ENCODE assay signal across 14 cellular contexts in the genomic region with DNA sequence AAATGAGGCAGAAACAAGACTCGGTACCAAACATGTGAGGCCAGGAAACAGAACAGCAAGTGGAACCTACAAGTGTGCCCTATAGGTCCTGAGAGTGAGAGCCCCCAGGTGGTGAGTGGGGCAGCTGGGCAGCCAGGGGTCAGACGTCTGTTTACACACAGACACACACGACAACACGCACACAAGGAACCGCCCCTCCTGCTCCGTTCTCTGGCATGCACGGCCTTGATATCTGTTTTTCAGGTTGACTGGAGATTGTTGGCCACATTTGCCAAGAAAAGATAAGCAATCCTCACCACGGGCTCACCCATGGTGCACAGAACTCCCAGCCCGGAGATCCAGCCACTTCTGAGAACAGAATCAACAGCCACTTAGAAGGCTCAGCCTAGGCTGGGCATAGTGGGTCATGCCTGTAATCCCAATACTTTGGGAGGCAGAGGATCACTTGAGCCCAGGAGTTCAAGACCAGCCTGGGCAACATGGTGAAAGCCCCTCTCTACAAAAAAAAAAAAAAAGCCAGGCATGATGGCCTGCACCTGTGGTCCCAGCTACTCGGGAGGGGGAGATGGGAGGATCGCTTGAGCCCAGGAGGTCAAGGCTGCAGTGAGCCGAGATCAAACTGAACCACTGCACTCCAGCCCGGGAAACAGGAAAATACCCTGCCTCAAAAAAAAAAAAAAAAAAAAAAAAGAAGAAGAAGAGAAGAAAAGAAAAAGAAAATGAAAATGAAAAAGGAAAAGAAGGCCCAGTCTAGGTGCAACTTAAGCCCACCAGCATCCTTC. TPM values are rescaled to one million over a fixed set of nuclear protein-coding genes. Genes with fewer than 3 reads are reported as not detected.
DNase-seq lines count a peak whose midpoint lies in the region; ATAC-seq and TF ChIP-seq lines count a peak whose summit lies in the region.
"Had no signal": no experiment of that assay in that cellular context is flagged by ENCODE, and none has a peak within 500 bp of the region (broad histone marks: within the 10 kb centered on the region; RNA-seq: fewer than 3 reads in every experiment).

No MANE protein-coding gene starts in this region.

- peak overlapping the region; percentile 34 for H3K4me2 ChIP-seq in osteoblast (ENCODE audit: insufficient read depth, low read length)

- no peaks in the 10 kb centered on the region for H3K4me1 Mint-ChIP-seq in CD8-positive, alpha-beta memory T cell
- H3K4me1 Mint-ChIP-seq in endodermal cell (peaks cover 4% of the 10 kb centered on the region), T-cell (no peaks in the 10 kb centered on the region)
- peaks cover 2% of the 10 kb centered on the region for H3K4me1 Mint-ChIP-seq in activated CD4-positive, alpha-beta memory T cell treated with anti-CD3 and anti-CD28 coated beads, Interleukin-2, amount 10 ng/mL, durations not matched to agents 7 days and 5 days
- H3K4me1 Mint-ChIP-seq in activated T-cell treated with anti-CD3 and anti-CD28 coated beads, Interleukin-2, amount 50 U/mL, for 72 hours (ENCODE audit: low read depth): no peaks in the 10 kb centered on the region
- H3K4me1 Mint-ChIP-seq: activated CD4-positive, alpha-beta T cell treated with anti-CD3 and anti-CD28 coated beads for 36 hours had no signal

- TF ChIP-seq CTCF in endodermal cell (conservative IDR thresholded peaks at IDR 0.05): peak; percentile 18
- TF ChIP-seq CTCF in osteoblast (IDR thresholded peaks at IDR 0.05; ENCODE audit: extremely low read depth, low read depth, low read length): no peak

- H2AFZ ChIP-seq in osteoblast (ENCODE audit: low read length): peak overlapping the region; percentile 35

- no peak overlapping the region for H3K4me3 ChIP-seq in CD8-positive, alpha-beta memory T cell (ENCODE audit: low read length)
- no peak overlapping the region for H3K4me3 ChIP-seq in endodermal cell (ENCODE audit: low read length)
- no peak overlapping the region for H3K4me3 ChIP-seq in osteoblast (ENCODE audit: insufficient read depth, low read length)
- H3K4me3 ChIP-seq: cardiac muscle cell had no signal

- no peaks in the 10 kb centered on the region for H3K27me3 ChIP-seq in CD8-positive, alpha-beta memory T cell (ENCODE audit: insufficient read depth, low read length, poor library complexity, severe bottlenecking)
- H3K27me3 ChIP-seq in endodermal cell (ENCODE audit: control insufficient read depth, insufficient read depth, low read length, poor library complexity, severe bottlenecking): no peaks in the 10 kb centered on the region
- H3K27me3 ChIP-seq in osteoblast (ENCODE audit: insufficient read depth, low read length): peaks cover 9% of the 10 kb centered on the region
- H3K27me3 ChIP-seq: cardiac muscle cell had no signal

- H3K27ac Mint-ChIP-seq in CD8-positive, alpha-beta memory T cell: no peak overlapping the region
- H3K27ac Mint-ChIP-seq in endodermal cell (no peak overlapping the region), T-cell (no peak overlapping the region)
- H3K27ac Mint-ChIP-seq in activated CD4-positive, alpha-beta memory T cell treated with anti-CD3 and anti-CD28 coated beads, Interleukin-2, amount 10 ng/mL, durations not matched to agents 7 days and 5 days: no peak overlapping the region
- no peak overlapping the region for H3K27ac Mint-ChIP-seq in activated T-cell treated with anti-CD3 and anti-CD28 coated beads, Interleukin-2, amount 50 U/mL, for 72 hours
- H3K27ac Mint-ChIP-seq: activated CD4-positive, alpha-beta T cell treated with anti-CD3 and anti-CD28 coated beads for 36 hours; activated naive CD8-positive, alpha-beta T cell had no signal

- no peak overlapping the region for H3K4me3 Mint-ChIP-seq in CD8-positive, alpha-beta memory T cell
- H3K4me3 Mint-ChIP-seq in endodermal cell: no peak overlapping the region
- H3K4me3 Mint-ChIP-seq in activated CD4-positive, alpha-beta memory T cell treated with anti-CD3 and anti-CD28 coated beads, Interleukin-2, amount 10 ng/mL, durations not matched to agents 7 days and 5 days: no peak overlapping the region
- no peak overlapping the region for H3K4me3 Mint-ChIP-seq in T-cell
- no peak overlapping the region for H3K4me3 Mint-ChIP-seq in activated T-cell treated with anti-CD3 and anti-CD28 coated beads, Interleukin-2, amount 50 U/mL, for 72 hours
- H3K4me3 Mint-ChIP-seq: activated CD4-positive, alpha-beta T cell treated with anti-CD3 and anti-CD28 coated beads for 36 hours; activated naive CD8-positive, alpha-beta T cell had no signal

- no peak overlapping the region for H3K9ac ChIP-seq in endodermal cell (ENCODE audit: extremely low read depth, low read length, poor library complexity, severe bottlenecking)

- CTCF ChIA-PET in CD8-positive, alpha-beta memory T cell (lab: Charles Lee): no interaction called here
- CTCF ChIA-PET in activated CD4-positive, alpha-beta memory T cell treated with anti-CD3 and anti-CD28 coated beads, Interleukin-2, amount 10 ng/mL, durations not matched to agents 7 days and 5 days (lab: Charles Lee): no interaction called here
- CTCF ChIA-PET in T-cell (lab: Charles Lee): interaction anchor here in 1 of 2 donors (0.7 kb wide), 1 partner anchor 620 kb away, joined by 3 read pairs; no protein-coding TSS in a partner anchor

- peaks cover 14 to 42% of the 10 kb centered on the region in 2 donors for H3K27me3 Mint-ChIP-seq in CD8-positive, alpha-beta memory T cell
- peaks cover 2% of the 10 kb centered on the region for H3K27me3 Mint-ChIP-seq in endodermal cell (ENCODE audit: insufficient read depth)
- H3K27me3 Mint-ChIP-seq in activated CD4-positive, alpha-beta memory T cell treated with anti-CD3 and anti-CD28 coated beads, Interleukin-2, amount 10 ng/mL, durations not matched to agents 7 days and 5 days: peaks cover 12% of the 10 kb centered on the region
- peaks cover 14 to 16% of the 10 kb centered on the region in 2 donors for H3K27me3 Mint-ChIP-seq in T-cell
- H3K27me3 Mint-ChIP-seq in activated T-cell treated with anti-CD3 and anti-CD28 coated beads, Interleukin-2, amount 50 U/mL, for 72 hours (ENCODE audit: low read depth): peaks cover 7% of the 10 kb centered on the region

- H3K36me3 Mint-ChIP-seq in CD8-positive, alpha-beta memory T cell: no peaks in the 10 kb centered on the region
- no peaks in the 10 kb centered on the region for H3K36me3 Mint-ChIP-seq in endodermal cell (ENCODE audit: low read depth)
- H3K36me3 Mint-ChIP-seq in activated CD4-positive, alpha-beta memory T cell treated with anti-CD3 and anti-CD28 coated beads, Interleukin-2, amount 10 ng/mL, durations not matched to agents 7 days and 5 days (ENCODE audit: low read depth): no peaks in the 10 kb centered on the region
- H3K36me3 Mint-ChIP-seq in T-cell: no peaks in the 10 kb centered on the region
- no peaks in the 10 kb centered on the region for H3K36me3 Mint-ChIP-seq in activated T-cell treated with anti-CD3 and anti-CD28 coated beads, Interleukin-2, amount 50 U/mL, for 72 hours (ENCODE audit: insufficient read depth in 2 of 2)
- H3K36me3 Mint-ChIP-seq: activated naive CD8-positive, alpha-beta T cell had no signal

- no peak for ATAC-seq in T-cell (replicated peaks in 1 of 4)
- ATAC-seq in activated T-cell treated with anti-CD3 and anti-CD28 coated beads, Interleukin-2, amount 50 U/mL, for 72 hours (replicated peaks in 1 of 2): no peak
- ATAC-seq: activated CD4-positive, alpha-beta T cell treated with anti-CD3 and anti-CD28 coated beads for 36 hours had no signal

- in situ Hi-C loops in KBM-7 (cut with MboI; ENCODE audit: low pct_unique_long_range_greater_than_20kb, low sequenced_read_pairs): no loop called here

- no peak for DNase-seq in CD8-positive, alpha-beta memory T cell
- DNase-seq in KBM-7: peak; percentile 22
- DNase-seq in endodermal cell: no peak
- DNase-seq in osteoblast (ENCODE audit: insufficient read length, low spot score, missing footprints): no peak
- DNase-seq in activated CD4-positive, alpha-beta memory T cell treated with anti-CD3 and anti-CD28 coated beads, Interleukin-2, amount 10 ng/mL, durations not matched to agents 7 days and 5 days: no peak
- DNase-seq in T-cell: no peak
- DNase-seq in activated T-cell treated with anti-CD3 and anti-CD28 coated beads, Interleukin-2, amount 50 U/mL, for 72 hours: no peak
- DNase-seq in stimulated activated CD4-positive, alpha-beta T cell treated with anti-CD3 and anti-CD28 coated beads, Interleukin-2, amount 100 ng/mL, for 48 hours: no peak
- DNase-seq: activated CD4-positive, alpha-beta T cell treated with anti-CD3 and anti-CD28 coated beads for 36 hours; Calu3; foreskin melanocyte; NCI-H748 treated with DMSO at 0.1 percent for 48 hours had no signal

- 89 to 92% methylated on average over 7 to 12 of the region's 13 CpGs for WGBS in endodermal cell (ENCODE audit: insufficient coverage in 1 of 2, insufficient read length in 1 of 2), 2 experiments

- POLR2A ChIA-PET in CD8-positive, alpha-beta memory T cell (lab: Charles Lee): no interaction called here
- POLR2A ChIA-PET in activated CD4-positive, alpha-beta memory T cell treated with anti-CD3 and anti-CD28 coated beads, Interleukin-2, amount 10 ng/mL, durations not matched to agents 7 days and 5 days (lab: Charles Lee): no interaction called here
- POLR2A ChIA-PET in T-cell (lab: Charles Lee): no interaction called here

- H4K20me1 ChIP-seq in osteoblast (ENCODE audit: insufficient read depth, low read length): no peaks in the 10 kb centered on the region

- no peaks in the 10 kb centered on the region for H3K9me3 Mint-ChIP-seq in CD8-positive, alpha-beta memory T cell
- H3K9me3 Mint-ChIP-seq in endodermal cell (no peaks in the 10 kb centered on the region), T-cell (no peaks in the 10 kb centered on the region)
- no peaks in the 10 kb centered on the region for H3K9me3 Mint-ChIP-seq in activated CD4-positive, alpha-beta memory T cell treated with anti-CD3 and anti-CD28 coated beads, Interleukin-2, amount 10 ng/mL, durations not matched to agents 7 days and 5 days
- H3K9me3 Mint-ChIP-seq in activated T-cell treated with anti-CD3 and anti-CD28 coated beads, Interleukin-2, amount 50 U/mL, for 72 hours: no peaks in the 10 kb centered on the region

- peak overlapping the region; percentile 68 for H3K27ac ChIP-seq in CD8-positive, alpha-beta memory T cell (ENCODE audit: low read depth, low read length)
- no peak overlapping the region for H3K27ac ChIP-seq in endodermal cell (ENCODE audit: low read depth, low read length)
- no peak overlapping the region for H3K27ac ChIP-seq in osteoblast (ENCODE audit: low read depth, low read length)
- H3K27ac ChIP-seq: cardiac muscle cell had no signal

- H3K4me1 ChIP-seq in CD8-positive, alpha-beta memory T cell (ENCODE audit: insufficient read depth, low read length): no peaks in the 10 kb centered on the region
- H3K4me1 ChIP-seq in endodermal cell (ENCODE audit: control insufficient read depth, insufficient read depth, low read length) (peaks cover 5% of the 10 kb centered on the region), osteoblast (ENCODE audit: insufficient read depth, low read length) (peaks cover 5% of the 10 kb centered on the region)

- H3K9me3 ChIP-seq in CD8-positive, alpha-beta memory T cell (ENCODE audit: low read length): no peaks in the 10 kb centered on the region
- H3K9me3 ChIP-seq in endodermal cell (ENCODE audit: control insufficient read depth, low read length): no peaks in the 10 kb centered on the region
- no peaks in the 10 kb centered on the region for H3K9me3 ChIP-seq in osteoblast (ENCODE audit: low read depth, low read length)

- H3K36me3 ChIP-seq in CD8-positive, alpha-beta memory T cell (ENCODE audit: insufficient read depth, low read length): no peaks in the 10 kb centered on the region
- H3K36me3 ChIP-seq in endodermal cell (ENCODE audit: control insufficient read depth, insufficient read depth, low read length) (no peaks in the 10 kb centered on the region), osteoblast (ENCODE audit: insufficient read depth, low read length) (no peaks in the 10 kb centered on the region)
- H3K36me3 ChIP-seq: cardiac muscle cell had no signal

- H3K79me2 ChIP-seq in osteoblast (ENCODE audit: insufficient read depth, low read length): no peaks in the 10 kb centered on the region

RNA-seq across cellular contexts. Expression of a gene that starts 19.4 kb away (rescaled TPM):
- 100 to 1,000 TPM; 394 to 409 TPM for total RNA-seq in CD8-positive, alpha-beta memory T cell
- polyA plus RNA-seq in CD8-positive, alpha-beta memory T cell: 312 TPM
- total RNA-seq in endodermal cell (100 to 1,000 TPM; 267 to 339 TPM), osteoblast (197 and 221 TPM in 2 replicates), T-cell (100 to 1,000 TPM; 223 to 650 (median 261) TPM)
- polyA plus RNA-seq in endodermal cell (2013, experiment 1 of 2): 276 TPM
- 252 TPM for polyA plus RNA-seq in endodermal cell (2013, experiment 2 of 2)
- 100 to 1,000 TPM; 188 to 197 TPM for total RNA-seq in activated CD4-positive, alpha-beta memory T cell treated with anti-CD3 and anti-CD28 coated beads, Interleukin-2, amount 10 ng/mL, durations not matched to agents 7 days and 5 days
- total RNA-seq in activated T-cell treated with anti-CD3 and anti-CD28 coated beads, Interleukin-2, amount 50 U/mL, for 72 hours: 100 to 1,000 TPM; 295 to 377 TPM
